12 cellular contexts compared by ENCODE assay signal in genomic region chr1:92736395-92736794, GRCh38. TPM values are rescaled to one million over a fixed set of nuclear protein-coding genes. Genes with fewer than 3 reads are reported as not detected.
DNase-seq lines count a peak whose midpoint lies in the region; ATAC-seq, FAIRE-seq and TF ChIP-seq lines count a peak whose summit lies in the region.
"Had no signal": no experiment of that assay in that cellular context is flagged by ENCODE, and none has a peak within 500 bp of the region (broad histone marks: within the 10 kb centered on the region; RNA-seq: fewer than 3 reads in every experiment).

No MANE protein-coding gene starts in this region.

- no peak overlapping the region for H3K27ac ChIP-seq in foreskin keratinocyte
- H3K27ac ChIP-seq: heart right ventricle, thyroid gland had no signal

- peak; percentile 18 for FAIRE-seq in RCC 7860 (lab: Jason Lieb, UNC)

- no peaks in the 10 kb centered on the region for H3K4me1 ChIP-seq in foreskin keratinocyte
- H3K4me1 ChIP-seq: thyroid gland had no signal

- TF ChIP-seq CTCF in AG09319 (IDR thresholded peaks at IDR 0.05; ENCODE audit: low read depth, low read length) (peak; percentile 13), foreskin keratinocyte (conservative IDR thresholded peaks at IDR 0.05) (peak; percentile 39), GM13977 (IDR thresholded peaks at IDR 0.05; ENCODE audit: extremely low read depth, insufficient read depth, missing control alignments) (no peak)

- ATAC-seq in GM18517 (IDR thresholded peaks at IDR 0.05; ENCODE audit: unreplicated experiment): peak; percentile 53
- no peak for ATAC-seq in foreskin keratinocyte

- in situ Hi-C loops in GM13977 (cut with MboI; ENCODE audit: low pct_unique_long_range_greater_than_20kb, low sequenced_read_pairs, unreplicated experiment): no loop called here

- no peak for DNase-seq in AG09319 (ENCODE audit: extremely low read depth, low read depth)
- peak; percentile 32 for DNase-seq in RCC 7860 (ENCODE audit: low spot score)
- DNase-seq in foreskin keratinocyte: peak in 1 of 2 donors; percentile 13
- no peak for DNase-seq in DMS79 (lab: John Stamatoyannopoulos, UW)
- DNase-seq in T-helper 9 cell: no peak
- DNase-seq in GM13977 (ENCODE audit: low spot score): no peak
- DNase-seq in stimulated activated CD4-positive, alpha-beta T cell treated with anti-CD3 and anti-CD28 coated beads, Interleukin-2, amount 100 ng/mL, for 24 hours: no peak
- DNase-seq: activated naive CD8-positive, alpha-beta T cell treated with anti-CD3 and anti-CD28 coated beads for 36 hours; heart right ventricle; NCI-H1092; thyroid gland had no signal

- no peaks in the 10 kb centered on the region for H3K27me3 ChIP-seq in foreskin keratinocyte
- H3K27me3 ChIP-seq: heart right ventricle, thyroid gland had no signal

RNA-seq across cellular contexts. Expression of gene EVI5, which starts 48.5 kb away (rescaled TPM):
- 31.5 and 38.5 TPM in 2 replicates for total RNA-seq in foreskin keratinocyte
- polyA plus RNA-seq in foreskin keratinocyte: 2.6 and 3.3 TPM in 2 replicates
